In genomic region chr22:49976439-49977175, GRCh38 we compare ENCODE assay signal across 11 cellular contexts. TPM values are rescaled to one million over a fixed set of nuclear protein-coding genes. Genes with fewer than 3 reads are reported as not detected.
DNase-seq lines count a peak whose midpoint lies in the region; ATAC-seq and TF ChIP-seq lines count a peak whose summit lies in the region.
"Had no signal": no experiment of that assay in that cellular context is flagged by ENCODE, and none has a peak within 500 bp of the region (broad histone marks: within the 10 kb centered on the region; RNA-seq: fewer than 3 reads in every experiment).

No MANE protein-coding gene starts in this region.

- H3K4me1 ChIP-seq in RWPE2 (ENCODE audit: insufficient read depth, poor library complexity, severe bottlenecking) = peaks cover 7% of the 10 kb centered on the region
- H3K4me1 ChIP-seq in neural progenitor cell = peaks cover 2% of the 10 kb centered on the region

- H3K4me3 Mint-ChIP-seq in activated naive CD4-positive, alpha-beta T cell treated with anti-CD3 and anti-CD28 coated beads, Interleukin-2, amount 50 U/mL, for 24 hours = peak overlapping the region; percentile 47
- H3K4me3 Mint-ChIP-seq in neural progenitor cell = no peak overlapping the region

- H3K27ac ChIP-seq in RWPE2 (ENCODE audit: poor library complexity, severe bottlenecking) (peak overlapping the region; percentile 15), neural progenitor cell (no peak overlapping the region)

- no peaks in the 10 kb centered on the region for H3K79me2 ChIP-seq in neural progenitor cell (ENCODE audit: low read depth)

- no peak for DNase-seq in RWPE2 (ENCODE audit: low spot score)
- DNase-seq in stimulated activated CD8-positive, alpha-beta memory T cell treated with anti-CD3 and anti-CD28 coated beads, Interleukin-15, amount 100 ng/mL, for 48 hours (ENCODE audit: low read depth in 2 of 2) = peak; percentile 53 to 56
- DNase-seq in neural progenitor cell (ENCODE audit: low spot score) = no peak
- DNase-seq in NCI-H2196 treated with DMSO at 0.1 percent for 48 hours (lab: John Stamatoyannopoulos, UW; ENCODE audit: unreplicated experiment) = no peak

- peaks cover 12% of the 10 kb centered on the region for H3F3A ChIP-seq in neural progenitor cell (ENCODE audit: low read depth)

- peaks cover 1% of the 10 kb centered on the region for H3K27me3 Mint-ChIP-seq in activated naive CD4-positive, alpha-beta T cell treated with anti-CD3 and anti-CD28 coated beads, Interleukin-2, amount 50 U/mL, for 24 hours
- H3K27me3 Mint-ChIP-seq in neural progenitor cell (ENCODE audit: insufficient read depth, low read depth) = peaks cover 11% of the 10 kb centered on the region

- no peak overlapping the region for H3K9ac ChIP-seq in neural progenitor cell

- no peaks in the 10 kb centered on the region for H3K36me3 ChIP-seq in RWPE2 (ENCODE audit: low read depth)
- H3K36me3 ChIP-seq in neural progenitor cell = no peaks in the 10 kb centered on the region

- H3K4me3 ChIP-seq in RWPE2 (ENCODE audit: severe bottlenecking) (no peak overlapping the region), neural progenitor cell (no peak overlapping the region)

- H3K9me3 ChIP-seq in RWPE2 (ENCODE audit: severe bottlenecking) = no peaks in the 10 kb centered on the region
- H3K9me3 ChIP-seq in neural progenitor cell (ENCODE audit: low read depth) = no peaks in the 10 kb centered on the region

- H3K36me3 Mint-ChIP-seq in activated naive CD4-positive, alpha-beta T cell treated with anti-CD3 and anti-CD28 coated beads, Interleukin-2, amount 50 U/mL, for 24 hours = peaks cover 18% of the 10 kb centered on the region
- H3K36me3 Mint-ChIP-seq in neural progenitor cell = peaks cover 3% of the 10 kb centered on the region

- H3K27me3 ChIP-seq in RWPE2 (ENCODE audit: insufficient read depth, poor library complexity, severe bottlenecking) (no peaks in the 10 kb centered on the region), neural progenitor cell (peaks cover 30% of the 10 kb centered on the region)

- TF ChIP-seq CTCF in RWPE2 (IDR thresholded peaks at IDR 0.05; ENCODE audit: poor library complexity, severe bottlenecking) (no peak), neural progenitor cell (IDR thresholded peaks at IDR 0.05) (no peak)

- H4K20me1 ChIP-seq in neural progenitor cell (ENCODE audit: low read depth) = no peaks in the 10 kb centered on the region

- no peak overlapping the region for H3K4me2 ChIP-seq in neural progenitor cell

- no peak overlapping the region for H2AFZ ChIP-seq in neural progenitor cell (replicated peaks)

- H3K27ac Mint-ChIP-seq in activated naive CD4-positive, alpha-beta T cell treated with anti-CD3 and anti-CD28 coated beads, Interleukin-2, amount 50 U/mL, for 24 hours = peak overlapping the region; percentile 3
- no peak overlapping the region for H3K27ac Mint-ChIP-seq in neural progenitor cell

- peak; percentile 32 for ATAC-seq in GM18861 (IDR thresholded peaks at IDR 0.05; ENCODE audit: unreplicated experiment)
- peak; percentile 48 for ATAC-seq in RWPE2 (ENCODE audit: low read depth)
- no peak for ATAC-seq in GM18867 (IDR thresholded peaks at IDR 0.05; ENCODE audit: unreplicated experiment)
- ATAC-seq in GM19452 (IDR thresholded peaks at IDR 0.05; ENCODE audit: unreplicated experiment) = no peak

- H3K4me1 Mint-ChIP-seq in activated naive CD4-positive, alpha-beta T cell treated with anti-CD3 and anti-CD28 coated beads, Interleukin-2, amount 50 U/mL, for 24 hours = peaks cover 31% of the 10 kb centered on the region
- H3K4me1 Mint-ChIP-seq in neural progenitor cell = peaks cover 9% of the 10 kb centered on the region

- H3K9me3 Mint-ChIP-seq in activated naive CD4-positive, alpha-beta T cell treated with anti-CD3 and anti-CD28 coated beads, Interleukin-2, amount 50 U/mL, for 24 hours = peaks cover 9% of the 10 kb centered on the region
- H3K9me3 Mint-ChIP-seq in neural progenitor cell = peaks cover 12% of the 10 kb centered on the region

RNA-seq across cellular contexts. Expression of gene PIM3, which starts 16.0 kb away (rescaled TPM):
- 15.1 and 37.2 TPM in 2 replicates for total RNA-seq in neural progenitor cell (ENCODE audit: low replicate concordance)

RNA-seq across cellular contexts. Expression of gene IL17REL, which starts 36.0 kb away (rescaled TPM):
- total RNA-seq in neural progenitor cell (ENCODE audit: low replicate concordance) = 0.15 TPM in 1 of 2 replicates, not detected in the other
- total RNA-seq: epithelial cell of proximal tubule, renal cortical epithelial cell, RPMI7951 had no signal

RNA-seq across cellular contexts. Expression of gene CRELD2, which starts 58.2 kb away (rescaled TPM):
- 12.2 and 22.6 TPM in 2 replicates for total RNA-seq in neural progenitor cell (ENCODE audit: low replicate concordance)

RNA-seq across cellular contexts. Expression of gene ALG12, which starts 58.4 kb away (rescaled TPM):
- total RNA-seq in neural progenitor cell (ENCODE audit: low replicate concordance) = 4.9 and 14.2 TPM in 2 replicates

Comparison
In these comparisons a context has a peak if more than half of its experiments do, and no peak if none do; other contexts are left out.
1. ATAC-seq: peak in GM18861 (single experiment) and RWPE2 (single experiment); none in GM18867 (single experiment) and GM19452 (single experiment).
2. DNase-seq: peak in stimulated activated CD8-positive, alpha-beta memory T cell treated with anti-CD3 and anti-CD28 coated beads, Interleukin-15, amount 100 ng/mL, for 48 hours (2 of 2); none in RWPE2 (single experiment), neural progenitor cell (single experiment) and NCI-H2196 treated with DMSO at 0.1 percent for 48 hours (single experiment).